9 cellular contexts compared by ENCODE assay signal in genomic region chr15:63212050-63212973, GRCh38. TPM values are rescaled to one million over a fixed set of nuclear protein-coding genes. Genes with fewer than 3 reads are reported as not detected.
DNase-seq lines count a peak whose midpoint lies in the region; FAIRE-seq and TF ChIP-seq lines count a peak whose summit lies in the region.
"Had no signal": no experiment of that assay in that cellular context is flagged by ENCODE, and none has a peak within 500 bp of the region (broad histone marks: within the 10 kb centered on the region; RNA-seq: fewer than 3 reads in every experiment).

No MANE protein-coding gene starts in this region.

- H3K79me2 ChIP-seq in OCI-LY7 (ENCODE audit: insufficient read depth, low read depth, low read length), result peaks cover 21% of the 10 kb centered on the region; the same call in 1 of the 2 replicates
- no peaks in the 10 kb centered on the region for H3K79me2 ChIP-seq in Karpas-422 (ENCODE audit: low read length)

- no TSS peak for BruUV-seq in OCI-LY7 (replicated peaks; lab: Mats Ljungman, UMichigan)

- FAIRE-seq in GM19239 (lab: Jason Lieb, UNC), result peak; percentile 86
- FAIRE-seq: colon had no signal

- H3K27me3 ChIP-seq in skeletal muscle tissue (ENCODE audit: control insufficient read depth in 3 of 3, insufficient read depth in 3 of 3, low read length in 3 of 3), result no peaks in the 10 kb centered on the region
- no peaks in the 10 kb centered on the region for H3K27me3 ChIP-seq in Karpas-422 (ENCODE audit: low read length)

- H2AFZ ChIP-seq in OCI-LY7 (ENCODE audit: low read length) (no peak overlapping the region), Karpas-422 (ENCODE audit: low read length) (no peak overlapping the region)

- POLR2A ChIA-PET in OCI-LY7 (lab: Charles Lee), result interaction anchor here (0.5 to 1.5 kb wide), 2 partner anchors 21 kb away, joined by 3 to 4 read pairs; no protein-coding TSS in a partner anchor

- H3K4me2 ChIP-seq in OCI-LY7 (ENCODE audit: low read length) (peak overlapping the region; percentile 8; the same call in 1 of the 2 replicates), Karpas-422 (ENCODE audit: low read depth, low read length, poor library complexity, severe bottlenecking) (no peak overlapping the region)

- intact Hi-C loops in OCI-LY7 (cut with micrococcal nuclease; ENCODE audit: unreplicated experiment), result no loop called here

- no peaks in the 10 kb centered on the region for H3K9me3 ChIP-seq in OCI-LY7 (ENCODE audit: low read length)
- no peaks in the 10 kb centered on the region for H3K9me3 ChIP-seq in skeletal muscle tissue (ENCODE audit: control insufficient read depth in 3 of 3, low read length in 3 of 3)
- no peaks in the 10 kb centered on the region for H3K9me3 ChIP-seq in Karpas-422 (ENCODE audit: low read length)

- H3K9ac ChIP-seq in skeletal muscle tissue (ENCODE audit: low read depth in 1 of 3, low read length in 3 of 3), result no peak overlapping the region
- H3K9ac ChIP-seq in Karpas-422 (ENCODE audit: low read length), result no peak overlapping the region

- DNase-seq in AG09309 (ENCODE audit: low read depth) (peak; percentile 70), GM19239 (ENCODE audit: insufficient read length, low spot score) (no peak), OCI-LY7 (ENCODE audit: low spot score) (no peak), epithelial cell of esophagus (ENCODE audit: low read depth) (peak; percentile 64), Karpas-422 (no peak), kidney glomerular epithelial cell (lab: John Stamatoyannopoulos, UW) (no peak), DMS114 treated with DMSO at 0.1 percent for 48 hours (lab: John Stamatoyannopoulos, UW; ENCODE audit: unreplicated experiment) (no peak)

- H3K27ac ChIP-seq in OCI-LY7 (ENCODE audit: low read depth, low read length, poor library complexity, severe bottlenecking) (no peak overlapping the region), skeletal muscle tissue (ENCODE audit: low read depth, low read length) (peak overlapping the region; percentile 39), Karpas-422 (ENCODE audit: low read length) (no peak overlapping the region)

- TF ChIP-seq CTCF in AG09309 (IDR thresholded peaks at IDR 0.05; ENCODE audit: control insufficient read depth, insufficient read depth, low read depth, low read length, missing control alignments), result no peak
- no peak for TF ChIP-seq CTCF in OCI-LY7 (conservative IDR thresholded peaks at IDR 0.05; ENCODE audit: low read length)
- no peak for TF ChIP-seq CTCF in epithelial cell of esophagus (IDR thresholded peaks at IDR 0.05; ENCODE audit: insufficient read depth, low read depth, low read length, missing control alignments)

- H3K36me3 ChIP-seq in OCI-LY7 (ENCODE audit: insufficient read depth, low read length) (no peaks in the 10 kb centered on the region), skeletal muscle tissue (ENCODE audit: control insufficient read depth in 3 of 3, insufficient read depth in 3 of 3, low read length in 3 of 3) (no peaks in the 10 kb centered on the region), Karpas-422 (ENCODE audit: insufficient read depth, low read length) (no peaks in the 10 kb centered on the region)

- CTCF ChIA-PET in OCI-LY7 (lab: Charles Lee; ENCODE audit: unreplicated experiment), result no interaction called here

- no peak overlapping the region for H3K4me3 ChIP-seq in AG09309 (ENCODE audit: control insufficient read depth, low read depth, low read length)
- H3K4me3 ChIP-seq in OCI-LY7 (ENCODE audit: low read depth, low read length, poor library complexity, severe bottlenecking), result no peak overlapping the region
- no peak overlapping the region for H3K4me3 ChIP-seq in epithelial cell of esophagus (ENCODE audit: low read length)
- H3K4me3 ChIP-seq in skeletal muscle tissue (ENCODE audit: low read length in 3 of 3), result no peak overlapping the region
- H3K4me3 ChIP-seq in Karpas-422 (ENCODE audit: low read length), result no peak overlapping the region

- H3K4me1 ChIP-seq in OCI-LY7 (ENCODE audit: insufficient read depth, low read length, poor library complexity, severe bottlenecking) (peaks cover 38% of the 10 kb centered on the region), skeletal muscle tissue (ENCODE audit: control insufficient read depth in 3 of 3, insufficient read depth in 3 of 3, low read length in 3 of 3) (no peaks in the 10 kb centered on the region), Karpas-422 (ENCODE audit: low read length) (peaks cover 6% of the 10 kb centered on the region; the same call in 1 of the 2 replicates)

- H4K20me1 ChIP-seq in OCI-LY7 (ENCODE audit: insufficient read depth, low read length) (no peaks in the 10 kb centered on the region), Karpas-422 (ENCODE audit: insufficient read depth, low read depth, low read length) (no peaks in the 10 kb centered on the region)

- H3K9me2 ChIP-seq in OCI-LY7 (ENCODE audit: insufficient read depth, low read length), result no peaks in the 10 kb centered on the region
- no peaks in the 10 kb centered on the region for H3K9me2 ChIP-seq in Karpas-422 (replicated peaks; ENCODE audit: insufficient read depth, low read length)

RNA-seq across cellular contexts. Expression of gene RAB8B, which starts 22.9 kb away (rescaled TPM):
- total RNA-seq in OCI-LY7 (2014; rRNA removed; shearing (Covaris generic)), result 4.9 and 9.5 TPM in 2 replicates
- total RNA-seq in OCI-LY7 (2022), result 18.6 and 18.7 TPM in 2 replicates
- total RNA-seq in skeletal muscle tissue, result 26.6 TPM
- total RNA-seq in Karpas-422 (2014; rRNA removed; shearing (Covaris generic); ENCODE audit: low replicate concordance), result 4.9 and 14.2 TPM in 2 replicates

RNA-seq across cellular contexts. Expression of gene RPS27L, which starts 55.0 kb away (rescaled TPM):
- total RNA-seq in OCI-LY7 (2014; rRNA removed; shearing (Covaris generic)), result 41.3 and 55.5 TPM in 2 replicates
- 60.3 and 77.1 TPM in 2 replicates for total RNA-seq in OCI-LY7 (2022)
- total RNA-seq in skeletal muscle tissue, result 25.1 TPM
- 36.3 and 72.8 TPM in 2 replicates for total RNA-seq in Karpas-422 (2014; rRNA removed; shearing (Covaris generic); ENCODE audit: low replicate concordance)

Comparison
In these comparisons a context has a peak if more than half of its experiments do, and no peak if none do; other contexts are left out.
1. DNase-seq: peak in AG09309 (single experiment) and epithelial cell of esophagus (single experiment); none in GM19239 (single experiment), OCI-LY7 (single experiment), Karpas-422 (single experiment), kidney glomerular epithelial cell (single experiment) and DMS114 treated with DMSO at 0.1 percent for 48 hours (single experiment).